In the genomic region with DNA sequence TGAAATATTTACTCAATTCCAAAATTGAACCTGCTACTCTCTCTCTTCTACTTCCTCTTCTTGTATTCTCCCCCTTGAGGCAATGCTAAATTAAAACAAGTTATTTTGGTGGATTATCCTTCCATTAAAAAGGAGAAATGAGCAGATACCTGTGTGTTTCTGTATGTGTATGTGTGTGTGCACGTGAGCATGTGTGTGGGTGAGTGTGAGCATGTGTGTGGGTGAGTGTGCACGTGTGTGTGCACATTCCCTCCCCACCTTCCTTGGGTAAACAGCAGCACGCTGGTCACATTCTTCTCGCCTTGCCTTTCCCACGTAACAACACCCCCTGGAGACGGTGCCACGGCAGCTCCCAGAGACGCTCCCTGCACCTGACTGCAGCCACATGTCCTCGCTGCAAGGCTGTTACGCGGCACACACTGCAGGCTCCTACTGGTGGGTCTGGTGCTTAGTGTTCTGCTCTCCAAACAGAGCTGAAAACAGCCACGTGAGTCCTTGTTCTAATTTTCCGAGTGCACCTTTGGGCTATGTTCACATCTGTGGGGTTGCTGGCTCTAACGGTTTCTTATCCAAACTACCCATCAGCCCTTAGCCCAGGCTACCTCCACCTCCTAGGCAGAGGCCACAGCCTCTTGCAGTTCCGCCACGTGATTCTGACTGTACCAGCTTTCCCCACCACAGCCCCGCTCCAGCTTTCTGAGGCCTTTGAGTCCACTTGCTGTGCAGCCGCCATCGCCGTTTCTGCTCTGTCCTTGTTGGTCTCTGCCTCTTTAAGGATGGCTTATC, we compare ENCODE assay signal across 20 cellular contexts.
DNase-seq lines count a peak whose midpoint lies in the region; ATAC-seq and TF ChIP-seq lines count a peak whose summit lies in the region.
"Had no signal": no experiment of that assay in that cellular context is flagged by ENCODE, and none has a peak within 500 bp of the region (broad histone marks: within the 10 kb centered on the region; RNA-seq: fewer than 3 reads in every experiment).

No MANE protein-coding gene starts in this region.

- H4K20me1 ChIP-seq in osteoblast (ENCODE audit: insufficient read depth, low read length), result no peaks in the 10 kb centered on the region

- no peak overlapping the region for H3K4me3 ChIP-seq in osteoblast (ENCODE audit: insufficient read depth, low read length)
- H3K4me3 ChIP-seq: colonic mucosa, gastrocnemius medialis, GM23248, SJCRH30, tibial nerve had no signal

- H3K79me2 ChIP-seq in osteoblast (ENCODE audit: insufficient read depth, low read length), result no peaks in the 10 kb centered on the region

- no peak overlapping the region for H3K4me2 ChIP-seq in osteoblast (ENCODE audit: insufficient read depth, low read length)

- H3K4me1 ChIP-seq in osteoblast (ENCODE audit: insufficient read depth, low read length), result no peaks in the 10 kb centered on the region
- H3K4me1 ChIP-seq: colonic mucosa, gastrocnemius medialis, tibial nerve had no signal

- peaks cover 46% of the 10 kb centered on the region for H3K27me3 ChIP-seq in osteoblast (ENCODE audit: insufficient read depth, low read length)
- H3K27me3 ChIP-seq: colonic mucosa, SJCRH30 had no signal

- in situ Hi-C loops in G401 (cut with HindIII; ENCODE audit: low sequenced_read_pairs), result no loop called here

- no peaks in the 10 kb centered on the region for H3K36me3 ChIP-seq in osteoblast (ENCODE audit: insufficient read depth, low read length)
- H3K36me3 ChIP-seq: colonic mucosa, gastrocnemius medialis, SJCRH30, tibial nerve had no signal

- no peak overlapping the region for H3K27ac ChIP-seq in caudate nucleus (ENCODE audit: low read depth, low read length)
- H3K27ac ChIP-seq in osteoblast (ENCODE audit: low read depth, low read length), result no peak overlapping the region
- H3K27ac ChIP-seq: colonic mucosa, epithelial cell of prostate, gastrocnemius medialis, GM23248, SJCRH30, tibial nerve had no signal

- no peak for TF ChIP-seq CTCF in osteoblast (IDR thresholded peaks at IDR 0.05; ENCODE audit: extremely low read depth, low read depth, low read length)

- DNase-seq in G401 (ENCODE audit: low spot score) (peak; percentile 8), NCI-H146 (lab: John Stamatoyannopoulos, UW) (peak; percentile 49), caudate nucleus (lab: John Stamatoyannopoulos, UW) (peak in 33 of 61 donors; percentile 19 to 86 (median 45)), osteoblast (ENCODE audit: insufficient read length, low spot score, missing footprints) (peak; percentile 64), NCI-H1930 (lab: John Stamatoyannopoulos, UW) (no peak), NCI-H748 treated with DMSO at 0.1 percent for 48 hours (lab: John Stamatoyannopoulos, UW) (no peak)
- DNase-seq: activated CD4-positive, CD25-positive, alpha-beta regulatory T cell treated with anti-CD3 and anti-CD28 coated beads, Interleukin-2, amount 50 U/mL, for 72 hours; activated CD8-positive, alpha-beta memory T cell treated with anti-CD3 and anti-CD28 coated beads, Interleukin-2, amount 10 ng/mL, durations not matched to agents 7 days and 5 days; activated effector memory CD4-positive, alpha-beta T cell treated with anti-CD3 and anti-CD28 coated beads, Interleukin-2, amount 50 U/mL, for 16 hours; colonic mucosa; gastrocnemius medialis; GM23248; NCI-H1048; NCI-H226; SJCRH30 had no signal

- no peak for ATAC-seq in HG02798 (IDR thresholded peaks at IDR 0.05; ENCODE audit: poor library complexity, unreplicated experiment)
- ATAC-seq in HG03342 (IDR thresholded peaks at IDR 0.05; ENCODE audit: unreplicated experiment), result no peak
- ATAC-seq: activated CD8-positive, alpha-beta memory T cell treated with anti-CD3 and anti-CD28 coated beads, Interleukin-2, amount 10 ng/mL, durations not matched to agents 7 days and 5 days; gastrocnemius medialis; stimulated activated memory B cell treated with anti-CD40 and anti-IgM and Interleukin-4, amounts not matched to agents 10 μg/mL and 1 μg/mL and 100 μg/mL, for 72 hours had no signal

- no peak overlapping the region for H2AFZ ChIP-seq in osteoblast (ENCODE audit: low read length)
- H2AFZ ChIP-seq: GM23248 had no signal

- H3K9me3 ChIP-seq in osteoblast (ENCODE audit: low read depth, low read length), result no peaks in the 10 kb centered on the region
- H3K9me3 ChIP-seq: colonic mucosa, gastrocnemius medialis, SJCRH30 had no signal

Comparison
In these comparisons a context has a peak if more than half of its experiments do, and no peak if none do; other contexts are left out.
1. DNase-seq: peak in G401 (single experiment), NCI-H146 (single experiment), caudate nucleus (33 of 61) and osteoblast (single experiment); none in NCI-H1930 (0 of 2) and NCI-H748 treated with DMSO at 0.1 percent for 48 hours (single experiment).